11 cellular contexts compared by ENCODE assay signal in genomic region chr1:46991083-46991923, GRCh38. TPM values are rescaled to one million over a fixed set of nuclear protein-coding genes. Genes with fewer than 3 reads are reported as not detected.
A peak's percentile ranks its signal among the peaks of the same experiment; 100 is the strongest.
DNase-seq lines count a peak whose midpoint lies in the region; ATAC-seq and TF ChIP-seq lines count a peak whose summit lies in the region.
"Had no signal": no experiment of that assay in that cellular context is flagged by ENCODE, and none has a peak within 500 bp of the region (broad histone marks: within the 10 kb centered on the region; RNA-seq: fewer than 3 reads in every experiment).

No MANE protein-coding gene starts in this region.

- H3K9me3 Mint-ChIP-seq in naive thymus-derived CD4-positive, alpha-beta T cell = peaks cover 0 to 13% (median 0%) of the 10 kb centered on the region in 11 donors
- H3K9me3 Mint-ChIP-seq in effector memory CD8-positive, alpha-beta T cell = no peaks in the 10 kb centered on the region
- H3K9me3 Mint-ChIP-seq: CD14-positive monocyte had no signal

- peak; percentile 36 for TF ChIP-seq CTCF in left ventricle myocardium inferior (IDR thresholded peaks at IDR 0.05; ENCODE audit: borderline replicate concordance)

- no peaks in the 10 kb centered on the region for H3K4me1 ChIP-seq in left ventricle myocardium inferior
- H3K4me1 ChIP-seq in naive thymus-derived CD4-positive, alpha-beta T cell (ENCODE audit: control insufficient read depth in 2 of 2, insufficient read depth in 2 of 2, low read length in 2 of 2) = no peaks in the 10 kb centered on the region

- no peak overlapping the region for H3K4me3 Mint-ChIP-seq in naive thymus-derived CD4-positive, alpha-beta T cell
- H3K4me3 Mint-ChIP-seq in effector memory CD8-positive, alpha-beta T cell = no peak overlapping the region
- H3K4me3 Mint-ChIP-seq: CD14-positive monocyte had no signal

- DNase-seq in left ventricle myocardium inferior = no peak
- DNase-seq in left ventricle myocardium superior = no peak
- DNase-seq in RKO (ENCODE audit: low spot score) = peak; percentile 49
- DNase-seq in iPS-NIHi11 (ENCODE audit: low spot score) = peak; percentile 39
- DNase-seq in cerebellar nuclear complex (lab: John Stamatoyannopoulos, UW) = no peak
- no peak for DNase-seq in naive thymus-derived CD4-positive, alpha-beta T cell
- DNase-seq in effector memory CD8-positive, alpha-beta T cell = no peak
- no peak for DNase-seq in SKM-1 (lab: John Stamatoyannopoulos, UW; ENCODE audit: unreplicated experiment)
- DNase-seq: left cardiac atrium had no signal

- H3K27me3 Mint-ChIP-seq in naive thymus-derived CD4-positive, alpha-beta T cell = peaks cover 5 to 20% (median 13%) of the 10 kb centered on the region in 5 donors
- H3K27me3 Mint-ChIP-seq in effector memory CD8-positive, alpha-beta T cell = peaks cover 23 to 33% of the 10 kb centered on the region in 2 donors

- no peaks in the 10 kb centered on the region for H3K27me3 ChIP-seq in left ventricle myocardium inferior (ENCODE audit: low read depth)
- H3K27me3 ChIP-seq in naive thymus-derived CD4-positive, alpha-beta T cell (ENCODE audit: control insufficient read depth in 2 of 2, insufficient read depth in 2 of 2, low read length in 2 of 2) = no peaks in the 10 kb centered on the region

- no peaks in the 10 kb centered on the region for H3K36me3 ChIP-seq in left ventricle myocardium inferior
- H3K36me3 ChIP-seq in naive thymus-derived CD4-positive, alpha-beta T cell (ENCODE audit: control insufficient read depth in 2 of 3, insufficient read depth in 3 of 3, low read length in 3 of 3) = no peaks in the 10 kb centered on the region

- intact Hi-C loops in left ventricle myocardium inferior (cut with micrococcal nuclease) = loop anchor here (10.0 kb wide), 1 partner anchor 247 kb away; no protein-coding TSS in a partner anchor
- intact Hi-C loops in left ventricle myocardium superior (cut with micrococcal nuclease) = loop anchor here (5.0 kb wide), 1 partner anchor 244 kb away; no protein-coding TSS in a partner anchor
- intact Hi-C loops in naive thymus-derived CD4-positive, alpha-beta T cell (cut with micrococcal nuclease) = no loop called here

- peaks cover 38% of the 10 kb centered on the region for H3K9me3 ChIP-seq in left ventricle myocardium inferior (replicated peaks)
- H3K9me3 ChIP-seq in naive thymus-derived CD4-positive, alpha-beta T cell (ENCODE audit: control insufficient read depth in 2 of 3, low read length in 3 of 3) = no peaks in the 10 kb centered on the region

- H3K4me3 ChIP-seq in left ventricle myocardium inferior = no peak overlapping the region
- H3K4me3 ChIP-seq in naive thymus-derived CD4-positive, alpha-beta T cell (ENCODE audit: low read length) = no peak overlapping the region

- no peaks in the 10 kb centered on the region for H3K4me1 Mint-ChIP-seq in naive thymus-derived CD4-positive, alpha-beta T cell
- H3K4me1 Mint-ChIP-seq in effector memory CD8-positive, alpha-beta T cell (ENCODE audit: low read depth in 2 of 2) = no peaks in the 10 kb centered on the region
- H3K4me1 Mint-ChIP-seq: CD14-positive monocyte had no signal

- H3K27ac Mint-ChIP-seq in naive thymus-derived CD4-positive, alpha-beta T cell = no peak overlapping the region
- H3K27ac Mint-ChIP-seq in effector memory CD8-positive, alpha-beta T cell = no peak overlapping the region

- no peak for ATAC-seq in left ventricle myocardium superior
- no peak for ATAC-seq in naive thymus-derived CD4-positive, alpha-beta T cell
- ATAC-seq in effector memory CD8-positive, alpha-beta T cell (replicated peaks) = no peak
- ATAC-seq: left cardiac atrium had no signal

- POLR2A ChIA-PET in naive thymus-derived CD4-positive, alpha-beta T cell (lab: Charles Lee) = no interaction called here

- CTCF ChIA-PET in naive thymus-derived CD4-positive, alpha-beta T cell (lab: Charles Lee) = no interaction called here

- no peak overlapping the region for H3K27ac ChIP-seq in left ventricle myocardium inferior (replicated peaks)
- no peak overlapping the region for H3K27ac ChIP-seq in naive thymus-derived CD4-positive, alpha-beta T cell (ENCODE audit: low read depth, low read length)

- H3K36me3 Mint-ChIP-seq in naive thymus-derived CD4-positive, alpha-beta T cell = no peaks in the 10 kb centered on the region
- H3K36me3 Mint-ChIP-seq in effector memory CD8-positive, alpha-beta T cell (ENCODE audit: insufficient read depth) = no peaks in the 10 kb centered on the region
- H3K36me3 Mint-ChIP-seq: CD14-positive monocyte had no signal

RNA-seq across cellular contexts. Expression of gene CYP4X1, which starts 32.2 kb away (rescaled TPM):
- total RNA-seq in left ventricle myocardium inferior = 2.1 TPM
- total RNA-seq in left ventricle myocardium superior = 1.6 TPM
- not detected for total RNA-seq in naive thymus-derived CD4-positive, alpha-beta T cell
- not detected for polyA plus RNA-seq in naive thymus-derived CD4-positive, alpha-beta T cell
- polyA plus RNA-seq: CD14-positive monocyte had no signal

RNA-seq across cellular contexts. Expression of gene CYP4A11, which starts 50.0 kb away (rescaled TPM):
- total RNA-seq in left ventricle myocardium inferior (not detected), left ventricle myocardium superior (not detected)
- total RNA-seq in naive thymus-derived CD4-positive, alpha-beta T cell = not detected
- not detected for polyA plus RNA-seq in naive thymus-derived CD4-positive, alpha-beta T cell
- total RNA-seq: cardiac septum, left cardiac atrium had no signal
- polyA plus RNA-seq: CD14-positive monocyte had no signal

Comparison
In these comparisons a context has a peak if more than half of its experiments do, and no peak if none do; other contexts are left out.
1. DNase-seq: peak in RKO (single experiment) and iPS-NIHi11 (single experiment); none in left ventricle myocardium inferior (single experiment), left ventricle myocardium superior (single experiment), cerebellar nuclear complex (0 of 2), naive thymus-derived CD4-positive, alpha-beta T cell (0 of 9), effector memory CD8-positive, alpha-beta T cell (0 of 3) and SKM-1 (single experiment).
2. intact Hi-C loops: an anchor here in left ventricle myocardium inferior (10.0 kb wide) and left ventricle myocardium superior (5.0 kb wide); none called in naive thymus-derived CD4-positive, alpha-beta T cell.